In the genomic region with DNA sequence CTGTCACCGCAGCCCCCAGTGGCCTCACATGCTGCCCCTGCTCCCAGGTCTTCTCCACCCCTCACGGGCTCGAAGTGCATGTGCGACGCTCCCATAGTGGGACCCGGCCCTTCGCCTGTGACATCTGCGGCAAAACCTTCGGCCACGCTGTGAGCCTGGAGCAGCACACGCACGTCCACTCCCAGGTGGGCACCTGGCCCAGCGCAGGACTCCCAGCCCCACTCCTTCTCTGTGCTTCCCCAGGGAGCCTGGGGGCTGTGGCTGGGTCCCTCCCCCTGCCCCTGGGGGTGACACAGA, we compare ENCODE assay signal across 18 cellular contexts. TPM values are rescaled to one million over a fixed set of nuclear protein-coding genes. Genes with fewer than 3 reads are reported as not detected.
DNase-seq lines count a peak whose midpoint lies in the region; ATAC-seq and TF ChIP-seq lines count a peak whose summit lies in the region.
"Had no signal": no experiment of that assay in that cellular context is flagged by ENCODE, and none has a peak within 500 bp of the region (broad histone marks: within the 10 kb centered on the region; RNA-seq: fewer than 3 reads in every experiment).

No MANE protein-coding gene starts in this region.

- no peaks in the 10 kb centered on the region for H3K9me3 ChIP-seq in Loucy (ENCODE audit: insufficient read depth, low read depth, low read length)
- H3K9me3 ChIP-seq in lower lobe of right lung = no peaks in the 10 kb centered on the region
- H3K9me3 ChIP-seq: Caco-2 had no signal

- H3K4me3 ChIP-seq in Loucy (ENCODE audit: low read length, poor library complexity, severe bottlenecking) (no peak overlapping the region), lower lobe of right lung (no peak overlapping the region)
- H3K4me3 ChIP-seq: GM23338 had no signal

- peaks cover 7% of the 10 kb centered on the region for H3K4me1 Mint-ChIP-seq in CD14-positive monocyte

- peak overlapping the region; percentile 4 for H3K4me2 ChIP-seq in Loucy (ENCODE audit: low read depth, low read length, poor library complexity, severe bottlenecking)
- H3K4me2 ChIP-seq: GM23338 had no signal

- no peak overlapping the region for H3K4me3 Mint-ChIP-seq in CD14-positive monocyte
- H3K4me3 Mint-ChIP-seq: B cell; CD4-positive, alpha-beta T cell; GM23338; HFFc6; IgD-negative memory B cell had no signal

- ATAC-seq in lower lobe of right lung (no peak), HG03196 (IDR thresholded peaks at IDR 0.05; ENCODE audit: unreplicated experiment) (no peak), GM19035 (IDR thresholded peaks at IDR 0.05; ENCODE audit: unreplicated experiment) (no peak)
- ATAC-seq: GM23338 had no signal

- peaks cover 7% of the 10 kb centered on the region for H4K20me1 ChIP-seq in Loucy (ENCODE audit: insufficient read depth, low read length, poor library complexity, severe bottlenecking)

- H3K27me3 Mint-ChIP-seq in CD14-positive monocyte (ENCODE audit: low read depth in 3 of 3) = peaks cover 7 to 51% (median 7%) of the 10 kb centered on the region in 3 donors

- peaks cover 0 to 2% (median 0%) of the 10 kb centered on the region in 7 donors for H3K9me3 Mint-ChIP-seq in CD14-positive monocyte
- H3K9me3 Mint-ChIP-seq: CD4-positive, alpha-beta T cell; GM23338 had no signal

- H3K36me3 ChIP-seq in Loucy (ENCODE audit: insufficient read depth, low read length) = peaks cover 70% of the 10 kb centered on the region
- H3K36me3 ChIP-seq in lower lobe of right lung = no peaks in the 10 kb centered on the region

- no peaks in the 10 kb centered on the region for H3K36me3 Mint-ChIP-seq in CD14-positive monocyte
- H3K36me3 Mint-ChIP-seq: IgD-negative memory B cell had no signal

- H3F3A ChIP-seq in Loucy (ENCODE audit: low read depth) = peaks cover 32% of the 10 kb centered on the region

- no peak overlapping the region for H2AFZ ChIP-seq in Loucy (ENCODE audit: low read length)
- H2AFZ ChIP-seq: GM23338 had no signal

- no peak overlapping the region for H3K27ac ChIP-seq in lower lobe of right lung

- peak; percentile 34 for DNase-seq in CD14-positive monocyte (ENCODE audit: low spot score)
- peak; percentile 24 for DNase-seq in lower lobe of right lung
- no peak for DNase-seq in SK-N-DZ (ENCODE audit: low spot score)
- DNase-seq: C1 segment of cervical spinal cord; Caco-2; CD4-positive, alpha-beta T cell; DMS153; DMS79; GDM1; HFFc6; KG1 had no signal

- H3K9me2 ChIP-seq in Loucy (replicated peaks; ENCODE audit: low read depth, low read length) = no peaks in the 10 kb centered on the region

- peaks cover 84% of the 10 kb centered on the region for H3K79me2 ChIP-seq in Loucy (ENCODE audit: insufficient read depth, low read length)

- no peak overlapping the region for H3K27ac Mint-ChIP-seq in CD14-positive monocyte
- H3K27ac Mint-ChIP-seq: B cell; CD4-positive, alpha-beta T cell; GM23338; HFFc6; IgD-negative memory B cell had no signal

- no peak overlapping the region for H3K9ac ChIP-seq in Loucy (ENCODE audit: low read depth, low read length, poor library complexity, severe bottlenecking)

- TF ChIP-seq CTCF in CD14-positive monocyte (IDR thresholded peaks at IDR 0.05) = no peak
- TF ChIP-seq CTCF in Loucy (conservative IDR thresholded peaks at IDR 0.05; ENCODE audit: low read length) = no peak
- no peak for TF ChIP-seq CTCF in lower lobe of right lung (IDR thresholded peaks at IDR 0.05)

- H3K27me3 ChIP-seq in Loucy (ENCODE audit: insufficient read depth, low read length, poor library complexity, severe bottlenecking) (no peaks in the 10 kb centered on the region), lower lobe of right lung (ENCODE audit: low read depth) (peaks cover 35% of the 10 kb centered on the region)

- H3K4me1 ChIP-seq in Loucy (ENCODE audit: insufficient read depth, low read length, poor library complexity, severe bottlenecking) (peaks cover 82% of the 10 kb centered on the region), lower lobe of right lung (no peaks in the 10 kb centered on the region)

- intact Hi-C loops in CD14-positive monocyte (cut with micrococcal nuclease) (no loop called here), lower lobe of right lung (cut with DNase I) (no loop called here)

RNA-seq across cellular contexts. Expression of a gene that starts 10.5 kb away (rescaled TPM):
- under 1 TPM; 0.06 to 0.21 TPM for polyA plus RNA-seq in CD14-positive monocyte
- 1.1 TPM for total RNA-seq in lower lobe of right lung
- polyA plus RNA-seq in SK-N-DZ (2014; cell fraction: cytosol; rRNA removed) = 0.03 TPM in 1 of 2 replicates, not detected in the other
- polyA plus RNA-seq in SK-N-DZ (2014; cell fraction: nucleus; rRNA removed) = not detected in 2 replicates
- total RNA-seq: B cell, Daoy had no signal
- polyA plus RNA-seq: GM23338 had no signal

RNA-seq across cellular contexts. Expression of a gene that starts 41.8 kb away (rescaled TPM):
- polyA plus RNA-seq in CD14-positive monocyte = 10 to 100 TPM; 21.3 to 24.4 TPM
- 44.8 TPM for total RNA-seq in lower lobe of right lung
- 104 and 110 TPM in 2 replicates for polyA plus RNA-seq in SK-N-DZ (2014; cell fraction: cytosol; rRNA removed)
- 280 and 394 TPM in 2 replicates for polyA plus RNA-seq in SK-N-DZ (2014; cell fraction: nucleus; rRNA removed)

RNA-seq across cellular contexts. Expression of a gene that starts 44.5 kb away (rescaled TPM):
- polyA plus RNA-seq in CD14-positive monocyte = 1 to 10 TPM; 3.3 to 5.8 TPM
- 50.9 TPM for total RNA-seq in lower lobe of right lung
- 11.2 and 14.0 TPM in 2 replicates for polyA plus RNA-seq in SK-N-DZ (2014; cell fraction: cytosol; rRNA removed)
- polyA plus RNA-seq in SK-N-DZ (2014; cell fraction: nucleus; rRNA removed) = 63.0 and 82.2 TPM in 2 replicates
